Comparison of ENCODE assay signal across 9 cellular contexts in the genomic region with DNA sequence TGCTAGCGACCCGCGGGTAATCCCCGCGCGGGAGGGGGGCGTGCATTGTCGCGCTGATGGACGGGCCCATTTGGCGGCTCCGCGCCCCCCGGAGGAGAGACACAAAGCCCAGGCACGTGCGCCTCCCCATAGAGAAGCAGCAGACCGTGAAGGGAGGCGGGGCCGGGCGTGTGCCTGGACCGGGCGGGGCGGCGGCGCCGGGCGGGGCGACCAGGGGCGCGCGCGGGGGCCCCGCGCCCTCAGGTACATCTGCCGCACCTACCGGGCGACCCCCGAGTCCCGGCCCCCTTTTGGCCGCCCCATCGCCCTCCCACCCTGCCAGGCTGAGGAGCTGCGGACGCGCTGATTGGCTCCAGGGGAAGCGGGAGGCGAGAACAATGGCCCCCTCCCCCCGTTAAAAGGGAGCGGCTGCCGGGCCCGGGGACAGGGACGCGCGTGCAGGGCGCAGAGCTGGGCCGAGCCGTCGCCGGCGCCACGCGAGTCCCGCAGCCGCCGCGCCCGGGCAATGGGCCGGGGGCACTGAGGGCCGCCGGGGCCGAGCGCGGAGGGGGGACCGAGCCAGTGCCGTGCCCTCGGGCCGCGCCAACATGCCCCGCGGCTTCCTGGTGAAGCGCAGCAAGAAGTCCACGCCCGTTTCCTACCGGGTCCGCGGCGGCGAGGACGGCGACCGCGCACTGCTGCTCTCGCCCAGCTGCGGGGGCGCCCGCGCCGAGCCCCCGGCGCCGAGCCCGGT. TPM values are rescaled to one million over a fixed set of nuclear protein-coding genes. Genes with fewer than 3 reads are reported as not detected.
DNase-seq lines count a peak whose midpoint lies in the region; ATAC-seq and TF ChIP-seq lines count a peak whose summit lies in the region.
"Had no signal": no experiment of that assay in that cellular context is flagged by ENCODE, and none has a peak within 500 bp of the region (broad histone marks: within the 10 kb centered on the region; RNA-seq: fewer than 3 reads in every experiment).

TSS of gene INSM1 (plus strand) at position 424 of the 733 bp plus-strand sequence. CDS start at position 588, 164 bp downstream.

- H3K4me1 ChIP-seq in lower lobe of right lung, result peaks cover 26% of the 10 kb centered on the region
- peaks cover 43% of the 10 kb centered on the region for H3K4me1 ChIP-seq in vagina

- peaks cover 84% of the 10 kb centered on the region for H3K27me3 ChIP-seq in lower lobe of right lung (ENCODE audit: low read depth)
- H3K27me3 ChIP-seq in vagina, result peaks cover 26% of the 10 kb centered on the region

- no peak for TF ChIP-seq POLR2A in vagina (IDR thresholded peaks at IDR 0.05)

- H3K9me3 ChIP-seq in lower lobe of right lung (no peaks in the 10 kb centered on the region), vagina (no peaks in the 10 kb centered on the region)

- H3K36me3 ChIP-seq in lower lobe of right lung (no peaks in the 10 kb centered on the region), vagina (no peaks in the 10 kb centered on the region)

- H3K9me3 Mint-ChIP-seq in activated naive CD8-positive, alpha-beta T cell treated with anti-CD3 and anti-CD28 coated beads, Interleukin-2, amount 10 ng/mL, durations not matched to agents 7 days and 5 days, result no peaks in the 10 kb centered on the region

- no peak within 1 kb of the TSS for H3K27ac Mint-ChIP-seq in activated naive CD8-positive, alpha-beta T cell treated with anti-CD3 and anti-CD28 coated beads, Interleukin-2, amount 10 ng/mL, durations not matched to agents 7 days and 5 days

- H3K4me3 Mint-ChIP-seq in activated naive CD8-positive, alpha-beta T cell treated with anti-CD3 and anti-CD28 coated beads, Interleukin-2, amount 10 ng/mL, durations not matched to agents 7 days and 5 days, result peak within 1 kb of the TSS; percentile 22

- H3K4me3 ChIP-seq in lower lobe of right lung (peak within 1 kb of the TSS; percentile 32), vagina (peak within 1 kb of the TSS; percentile 11 to 38)

- ATAC-seq in GM21723 (IDR thresholded peaks at IDR 0.05; ENCODE audit: unreplicated experiment) (peak; percentile 25), lower lobe of right lung (no peak)
- no peak for ATAC-seq in activated naive CD8-positive, alpha-beta T cell treated with anti-CD3 and anti-CD28 coated beads, Interleukin-2, amount 10 ng/mL, durations not matched to agents 7 days and 5 days (ENCODE audit: low read depth)

- H3K36me3 Mint-ChIP-seq in activated naive CD8-positive, alpha-beta T cell treated with anti-CD3 and anti-CD28 coated beads, Interleukin-2, amount 10 ng/mL, durations not matched to agents 7 days and 5 days, result peaks cover 3% of the 10 kb centered on the region

- POLR2A ChIA-PET in activated naive CD8-positive, alpha-beta T cell treated with anti-CD3 and anti-CD28 coated beads, Interleukin-2, amount 10 ng/mL, durations not matched to agents 7 days and 5 days (lab: Charles Lee), result no interaction called here

- H3K27ac ChIP-seq in lower lobe of right lung (no peak within 1 kb of the TSS), vagina (no peak within 1 kb of the TSS)

- intact Hi-C loops in lower lobe of right lung (cut with DNase I), result no loop called here
- intact Hi-C loops in vagina (cut with DNase I), result no loop called here

- H3K4me1 Mint-ChIP-seq in activated naive CD8-positive, alpha-beta T cell treated with anti-CD3 and anti-CD28 coated beads, Interleukin-2, amount 10 ng/mL, durations not matched to agents 7 days and 5 days, result peaks cover 8% of the 10 kb centered on the region

- no peak for TF ChIP-seq CTCF in lower lobe of right lung (IDR thresholded peaks at IDR 0.05)
- no peak for TF ChIP-seq CTCF in vagina (IDR thresholded peaks at IDR 0.05)

- DNase-seq in NCI-H2081 treated with DMSO at 0.1 percent for 48 hours (lab: John Stamatoyannopoulos, UW) (peak; percentile 89), lower lobe of right lung (no peak), vagina (ENCODE audit: extremely low spot score in 2 of 2) (no peak), kidney tubule cell (ENCODE audit: low spot score) (no peak), midbrain (lab: John Stamatoyannopoulos, UW) (no peak)
- peak; percentile 36 for DNase-seq in activated naive CD8-positive, alpha-beta T cell treated with anti-CD3 and anti-CD28 coated beads, Interleukin-2, amount 10 ng/mL, durations not matched to agents 7 days and 5 days
- DNase-seq in activated CD4-positive, CD25-positive, alpha-beta regulatory T cell (lab: John Stamatoyannopoulos, UW), result no peak

- peaks cover 69% of the 10 kb centered on the region for H3K27me3 Mint-ChIP-seq in activated naive CD8-positive, alpha-beta T cell treated with anti-CD3 and anti-CD28 coated beads, Interleukin-2, amount 10 ng/mL, durations not matched to agents 7 days and 5 days

RNA-seq across cellular contexts. Expression of gene INSM1, which starts in this region (rescaled TPM):
- not detected for total RNA-seq in activated naive CD8-positive, alpha-beta T cell treated with anti-CD3 and anti-CD28 coated beads, Interleukin-2, amount 10 ng/mL, durations not matched to agents 7 days and 5 days
- total RNA-seq in lower lobe of right lung (not detected), vagina (not detected)
- total RNA-seq: LHCN-M2 had no signal

Comparison
In these comparisons a context has a peak if more than half of its experiments do, and no peak if none do; other contexts are left out.
1. Peak in DNase-seq in activated naive CD8-positive, alpha-beta T cell treated with anti-CD3 and anti-CD28 coated beads, Interleukin-2, amount 10 ng/mL, durations not matched to agents 7 days and 5 days; RNA of the gene not detected or under 1 TPM.